Comparison of ENCODE assay signal across 30 cellular contexts in genomic region chrX:149013081-149013480, GRCh38.
"Had no signal": no experiment of that assay in that cellular context is flagged by ENCODE, and none has a peak within 500 bp of the region (broad histone marks: within the 10 kb centered on the region; RNA-seq: fewer than 3 reads in every experiment).

No MANE protein-coding gene starts in this region.

- H3K4me3 ChIP-seq: adrenal gland, body of pancreas, breast epithelium had no signal

- H3K27ac ChIP-seq: adrenal gland, body of pancreas, brain microvascular endothelial cell, VCaP had no signal

- H3K27me3 ChIP-seq: adrenal gland, body of pancreas, brain microvascular endothelial cell had no signal

- H3K36me3 ChIP-seq: adrenal gland, brain microvascular endothelial cell, breast epithelium had no signal

- H3K9me3 ChIP-seq: adrenal gland, body of pancreas, breast epithelium had no signal

- H3K4me1 ChIP-seq: adrenal gland, body of pancreas, breast epithelium had no signal

- DNase-seq: activated B cell treated with CpG ODN at 0.5 μM for 24 hours; activated CD4-positive, alpha-beta memory T cell treated with anti-CD3 and anti-CD28 coated beads for 36 hours; activated CD4-positive, alpha-beta T cell treated with anti-CD3 and anti-CD28 coated beads for 4 hours; activated CD4-positive, alpha-beta T cell treated with anti-CD3 and anti-CD28 coated beads, Interleukin-2, amount 10 ng/mL, durations not matched to agents 24 days and 14 days; activated CD4-positive, alpha-beta T cell treated with anti-CD3 and anti-CD28 coated beads, Interleukin-2, amount 50 U/mL, for 1 hour; activated CD4-positive, alpha-beta T cell treated with anti-CD3 and anti-CD28 coated beads, Interleukin-2, amount 50 U/mL, for 4 hours; activated CD4-positive, CD25-positive, alpha-beta regulatory T cell treated with anti-CD3 and anti-CD28 coated beads, Interleukin-2, amount 50 U/mL, for 72 hours; activated CD8-positive, alpha-beta memory T cell treated with anti-CD3 and anti-CD28 coated beads, Interleukin-2, amount 50 U/mL, for 4 hours; activated CD8-positive, alpha-beta T cell treated with anti-CD3 and anti-CD28 coated beads for 36 hours; activated effector memory CD4-positive, alpha-beta T cell treated with anti-CD3 and anti-CD28 coated beads, Interleukin-2, amount 50 U/mL, for 16 hours; activated gamma-delta T cell treated with Interleukin-2 at 50 U/mL for 16 hours; activated naive CD4-positive, alpha-beta T cell; activated naive CD4-positive, alpha-beta T cell treated with anti-CD3 and anti-CD28 coated beads for 36 hours; activated naive CD4-positive, alpha-beta T cell treated with anti-CD3 and anti-CD28 coated beads, Interleukin-2, amount 50 U/mL, for 16 hours; activated naive CD8-positive, alpha-beta T cell treated with anti-CD3 and anti-CD28 coated beads for 36 hours; activated T-cell treated with anti-CD3 and anti-CD28 coated beads for 4 hours; activated T-cell treated with anti-CD3 and anti-CD28 coated beads, Interleukin-2, amount 50 U/mL, for 1 hour; activated T-cell treated with anti-CD3 and anti-CD28 coated beads, Interleukin-2, amount 50 U/mL, for 4 hours; activated T-cell treated with anti-CD3 and anti-CD28 coated beads, Interleukin-2, amount 50 U/mL, for 72 hours; amniotic stem cell; aorta; body of pancreas; brain microvascular endothelial cell; central memory CD4-positive, alpha-beta T cell; T-helper 1 cell; T-helper 2 cell; T-helper 9 cell had no signal
